Comparison of ENCODE assay signal across 10 cellular contexts in genomic region chr7:99109108-99110051, GRCh38. TPM values are rescaled to one million over a fixed set of nuclear protein-coding genes. Genes with fewer than 3 reads are reported as not detected.
DNase-seq lines count a peak whose midpoint lies in the region; ATAC-seq and TF ChIP-seq lines count a peak whose summit lies in the region.
"Had no signal": no experiment of that assay in that cellular context is flagged by ENCODE, and none has a peak within 500 bp of the region (broad histone marks: within the 10 kb centered on the region; RNA-seq: fewer than 3 reads in every experiment).

No MANE protein-coding gene starts in this region.

- peaks cover 5% of the 10 kb centered on the region for H3K36me3 Mint-ChIP-seq in activated naive CD4-positive, alpha-beta T cell treated with anti-CD3 and anti-CD28 coated beads, Interleukin-2, amount 10 ng/mL, durations not matched to agents 7 days and 5 days

- no peak overlapping the region for H3K4me3 Mint-ChIP-seq in activated naive CD4-positive, alpha-beta T cell treated with anti-CD3 and anti-CD28 coated beads, Interleukin-2, amount 10 ng/mL, durations not matched to agents 7 days and 5 days

- no peaks in the 10 kb centered on the region for H3K9me3 ChIP-seq in adipocyte (ENCODE audit: control insufficient read depth, low read length)
- no peaks in the 10 kb centered on the region for H3K9me3 ChIP-seq in upper lobe of left lung
- H3K9me3 ChIP-seq in Peyer's patch: no peaks in the 10 kb centered on the region

- TF ChIP-seq CTCF in upper lobe of left lung (IDR thresholded peaks at IDR 0.05): no peak
- TF ChIP-seq CTCF in Peyer's patch (IDR thresholded peaks at IDR 0.05): no peak

- H3K27me3 ChIP-seq in adipocyte (replicated peaks; ENCODE audit: control insufficient read depth, insufficient read depth, low read length): no peaks in the 10 kb centered on the region
- no peaks in the 10 kb centered on the region for H3K27me3 ChIP-seq in upper lobe of left lung
- H3K27me3 ChIP-seq in Peyer's patch: no peaks in the 10 kb centered on the region

- ATAC-seq in upper lobe of left lung (ENCODE audit: low FRiP score in 2 of 2) (peak in 1 of 2 donors; percentile 57), GM21381 (IDR thresholded peaks at IDR 0.05; ENCODE audit: unreplicated experiment) (no peak)
- ATAC-seq: HCT116 had no signal

- no peak for TF ChIP-seq EP300 in upper lobe of left lung (IDR thresholded peaks at IDR 0.05)

- no peak overlapping the region for H3K27ac Mint-ChIP-seq in activated naive CD4-positive, alpha-beta T cell treated with anti-CD3 and anti-CD28 coated beads, Interleukin-2, amount 10 ng/mL, durations not matched to agents 7 days and 5 days

- peaks cover 51% of the 10 kb centered on the region for H3K4me1 ChIP-seq in adipocyte (ENCODE audit: control insufficient read depth, insufficient read depth, low read length)
- H3K4me1 ChIP-seq in upper lobe of left lung: peaks cover 50 to 72% (median 59%) of the 10 kb centered on the region in 4 donors
- H3K4me1 ChIP-seq in Peyer's patch: peaks cover 0 to 24% (median 3%) of the 10 kb centered on the region in 4 donors

- H3K27me3 Mint-ChIP-seq in activated naive CD4-positive, alpha-beta T cell treated with anti-CD3 and anti-CD28 coated beads, Interleukin-2, amount 10 ng/mL, durations not matched to agents 7 days and 5 days: no peaks in the 10 kb centered on the region

- H3K4me3 ChIP-seq in adipocyte (ENCODE audit: low read length) (peak overlapping the region; percentile 53), upper lobe of left lung (no peak overlapping the region), Peyer's patch (no peak overlapping the region)

- 55 to 70% methylated on average over 9 to 10 of the region's 10 CpGs for WGBS in upper lobe of left lung, 2 donors

- DNase-seq in activated naive CD4-positive, alpha-beta T cell treated with anti-CD3 and anti-CD28 coated beads, Interleukin-2, amount 50 U/mL, for 16 hours: peak; percentile 13
- no peak for DNase-seq in activated naive CD4-positive, alpha-beta T cell treated with anti-CD3 and anti-CD28 coated beads, Interleukin-2, amount 10 ng/mL, durations not matched to agents 7 days and 5 days
- DNase-seq in adipocyte (ENCODE audit: low read depth) (peak; percentile 46), iris pigment epithelial cell (ENCODE audit: low read depth) (peak; percentile 63), upper lobe of left lung (peak in 1 of 2 donors; percentile 27), DMS53 (lab: John Stamatoyannopoulos, UW) (no peak), Peyer's patch (no peak)
- DNase-seq: NCI-H446 treated with DMSO at 0.1 percent for 48 hours had no signal

- TF ChIP-seq POLR2A in upper lobe of left lung (IDR thresholded peaks at IDR 0.05): no peak
- no peak for TF ChIP-seq POLR2A in Peyer's patch (IDR thresholded peaks at IDR 0.05)

- peaks cover 6% of the 10 kb centered on the region for H3K9me3 Mint-ChIP-seq in activated naive CD4-positive, alpha-beta T cell treated with anti-CD3 and anti-CD28 coated beads, Interleukin-2, amount 10 ng/mL, durations not matched to agents 7 days and 5 days

- H3K27ac ChIP-seq in upper lobe of left lung (peak overlapping the region; percentile 9 to 66 (median 42)), Peyer's patch (peak overlapping the region in 2 of 4 donors; percentile 33 to 36)

- H3K4me1 Mint-ChIP-seq in activated naive CD4-positive, alpha-beta T cell treated with anti-CD3 and anti-CD28 coated beads, Interleukin-2, amount 10 ng/mL, durations not matched to agents 7 days and 5 days: peaks cover 33% of the 10 kb centered on the region

- H3K9ac ChIP-seq in adipocyte (ENCODE audit: low read length): peak overlapping the region; percentile 11

- H3K36me3 ChIP-seq in adipocyte (ENCODE audit: control insufficient read depth, insufficient read depth, low read length, severe bottlenecking): no peaks in the 10 kb centered on the region
- no peaks in the 10 kb centered on the region for H3K36me3 ChIP-seq in upper lobe of left lung
- H3K36me3 ChIP-seq in Peyer's patch: no peaks in the 10 kb centered on the region

- CTCF ChIA-PET in activated naive CD4-positive, alpha-beta T cell treated with anti-CD3 and anti-CD28 coated beads, Interleukin-2, amount 10 ng/mL, durations not matched to agents 7 days and 5 days (lab: Charles Lee): no interaction called here

RNA-seq across cellular contexts. Expression of gene SMURF1, which starts 34.5 kb away (rescaled TPM):
- total RNA-seq in upper lobe of left lung (10 to 100 TPM; 33.0 to 54.4 (median 45.9) TPM), Peyer's patch (10 to 100 TPM; 17.2 to 85.0 (median 43.0) TPM)

Comparison
In these comparisons a context has a peak if more than half of its experiments do, and no peak if none do; other contexts are left out.
1. DNase-seq: peak in activated naive CD4-positive, alpha-beta T cell treated with anti-CD3 and anti-CD28 coated beads, Interleukin-2, amount 50 U/mL, for 16 hours (single experiment), adipocyte (single experiment) and iris pigment epithelial cell (single experiment); none in activated naive CD4-positive, alpha-beta T cell treated with anti-CD3 and anti-CD28 coated beads, Interleukin-2, amount 10 ng/mL, durations not matched to agents 7 days and 5 days (single experiment), DMS53 (single experiment) and Peyer's patch (0 of 3).